In the genomic region with DNA sequence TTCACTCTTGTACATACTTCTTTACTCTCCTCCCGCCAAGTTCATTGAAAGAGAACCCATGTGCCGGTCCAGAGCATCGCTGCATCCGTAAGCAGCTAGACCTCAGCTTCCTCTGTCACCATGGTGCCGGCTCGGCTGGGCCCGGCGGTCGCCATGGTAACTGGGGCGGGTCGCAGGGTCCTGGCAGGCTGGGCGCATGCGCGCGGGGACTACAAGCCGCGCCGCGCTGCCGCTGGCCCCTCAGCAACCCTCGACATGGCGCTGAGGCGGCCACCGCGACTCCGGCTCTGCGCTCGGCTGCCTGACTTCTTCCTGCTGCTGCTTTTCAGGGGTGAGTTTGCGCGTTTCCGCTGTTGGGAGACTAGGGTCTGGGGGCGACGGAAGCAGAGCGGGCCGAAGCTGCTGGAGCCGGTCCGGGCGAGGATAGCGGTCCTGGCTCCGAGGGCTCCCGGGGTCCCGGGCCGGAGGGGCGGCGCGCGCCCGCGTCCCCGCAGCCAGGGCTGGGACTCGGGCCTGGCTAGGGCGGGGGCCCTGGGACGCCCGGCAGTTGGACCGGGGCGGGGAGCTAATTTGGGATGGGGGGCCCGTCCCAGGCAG, we compare ENCODE assay signal across 8 cellular contexts. TPM values are rescaled to one million over a fixed set of nuclear protein-coding genes. Genes with fewer than 3 reads are reported as not detected.
A peak's percentile ranks its signal among the peaks of the same experiment; 100 is the strongest.
DNase-seq lines count a peak whose midpoint lies in the region; ATAC-seq and TF ChIP-seq lines count a peak whose summit lies in the region.

A gene (plus strand): TSS at position 244 of the 597 bp plus-strand sequence. CDS start 12 bp downstream, at position 256.

- peak within 1 kb of the TSS; percentile 74 for H3K4me2 ChIP-seq in Loucy (ENCODE audit: low read depth, low read length, poor library complexity, severe bottlenecking)
- H3K4me2 ChIP-seq in osteoblast (ENCODE audit: insufficient read depth, low read length), result peak within 1 kb of the TSS; percentile 78

- ATAC-seq in GM21786 (IDR thresholded peaks at IDR 0.05; ENCODE audit: unreplicated experiment) (peak; percentile 56), Right ventricle myocardium superior (ENCODE audit: poor library complexity) (peak; percentile 99)

- H3K4me1 ChIP-seq in Loucy (ENCODE audit: insufficient read depth, low read length, poor library complexity, severe bottlenecking) (peaks cover 13% of the 10 kb centered on the region), osteoblast (ENCODE audit: insufficient read depth, low read length) (peaks cover 5% of the 10 kb centered on the region)

- H2AFZ ChIP-seq in Loucy (ENCODE audit: low read length), result peak within 1 kb of the TSS; percentile 100
- H2AFZ ChIP-seq in osteoblast (ENCODE audit: low read length), result peak within 1 kb of the TSS; percentile 94

- TF ChIP-seq CTCF in Loucy (conservative IDR thresholded peaks at IDR 0.05; ENCODE audit: low read length), result no peak
- TF ChIP-seq CTCF in osteoblast (IDR thresholded peaks at IDR 0.05; ENCODE audit: extremely low read depth, low read depth, low read length), result no peak

- DNase-seq in DMS153 treated with DMSO at 0.1 percent for 48 hours (lab: John Stamatoyannopoulos, UW; ENCODE audit: unreplicated experiment), result peak; percentile 86
- DNase-seq in SKM-1 treated with dmso at 0.1 percent for 144 hours (lab: John Stamatoyannopoulos, UW; ENCODE audit: unreplicated experiment), result peak; percentile 61
- peak; percentile 93 for DNase-seq in activated naive CD8-positive, alpha-beta T cell treated with anti-CD3 and anti-CD28 coated beads, Interleukin-2, amount 50 U/mL, for 16 hours (ENCODE audit: low read depth, low spot score)
- peak; percentile 96 for DNase-seq in Right ventricle myocardium superior
- peak; percentile 100 for DNase-seq in osteoblast (ENCODE audit: insufficient read length, low spot score, missing footprints)
- peak; percentile 95 for DNase-seq in superior temporal gyrus (ENCODE audit: extremely low spot score)

- H3K9me3 ChIP-seq in Loucy (ENCODE audit: insufficient read depth, low read depth, low read length), result no peaks in the 10 kb centered on the region
- no peaks in the 10 kb centered on the region for H3K9me3 ChIP-seq in osteoblast (ENCODE audit: low read depth, low read length)

- no peaks in the 10 kb centered on the region for H3K79me2 ChIP-seq in Loucy (ENCODE audit: insufficient read depth, low read length)
- H3K79me2 ChIP-seq in osteoblast (ENCODE audit: insufficient read depth, low read length), result peaks cover 5% of the 10 kb centered on the region

- no peaks in the 10 kb centered on the region for H3K27me3 ChIP-seq in Loucy (ENCODE audit: insufficient read depth, low read length, poor library complexity, severe bottlenecking)
- H3K27me3 ChIP-seq in osteoblast (ENCODE audit: insufficient read depth, low read length), result no peaks in the 10 kb centered on the region

- H3K4me3 ChIP-seq in Loucy (ENCODE audit: low read length, poor library complexity, severe bottlenecking), result peak within 1 kb of the TSS; percentile 92
- peak within 1 kb of the TSS; percentile 88 for H3K4me3 ChIP-seq in osteoblast (ENCODE audit: insufficient read depth, low read length)

- intact Hi-C loops in Right ventricle myocardium superior (cut with DNase I), result no loop called here

- H3K36me3 ChIP-seq in Loucy (ENCODE audit: insufficient read depth, low read length), result no peaks in the 10 kb centered on the region
- no peaks in the 10 kb centered on the region for H3K36me3 ChIP-seq in osteoblast (ENCODE audit: insufficient read depth, low read length)

- H3K9me2 ChIP-seq in Loucy (replicated peaks; ENCODE audit: low read depth, low read length), result no peaks in the 10 kb centered on the region

- no peaks in the 10 kb centered on the region for H3F3A ChIP-seq in Loucy (ENCODE audit: low read depth)

- peak within 1 kb of the TSS; percentile 63 for H3K9ac ChIP-seq in Loucy (ENCODE audit: low read depth, low read length, poor library complexity, severe bottlenecking)

- H3K27ac ChIP-seq in osteoblast (ENCODE audit: low read depth, low read length), result no peak within 1 kb of the TSS

- H4K20me1 ChIP-seq in Loucy (ENCODE audit: insufficient read depth, low read length, poor library complexity, severe bottlenecking), result no peaks in the 10 kb centered on the region
- H4K20me1 ChIP-seq in osteoblast (ENCODE audit: insufficient read depth, low read length), result no peaks in the 10 kb centered on the region

RNA-seq across cellular contexts. Expression of the gene that starts here (rescaled TPM):
- total RNA-seq in Right ventricle myocardium superior, result 23.1 TPM
- total RNA-seq in osteoblast, result 56.3 and 57.5 TPM in 2 replicates
